ENCODE assay signal across 22 cellular contexts in the genomic region with DNA sequence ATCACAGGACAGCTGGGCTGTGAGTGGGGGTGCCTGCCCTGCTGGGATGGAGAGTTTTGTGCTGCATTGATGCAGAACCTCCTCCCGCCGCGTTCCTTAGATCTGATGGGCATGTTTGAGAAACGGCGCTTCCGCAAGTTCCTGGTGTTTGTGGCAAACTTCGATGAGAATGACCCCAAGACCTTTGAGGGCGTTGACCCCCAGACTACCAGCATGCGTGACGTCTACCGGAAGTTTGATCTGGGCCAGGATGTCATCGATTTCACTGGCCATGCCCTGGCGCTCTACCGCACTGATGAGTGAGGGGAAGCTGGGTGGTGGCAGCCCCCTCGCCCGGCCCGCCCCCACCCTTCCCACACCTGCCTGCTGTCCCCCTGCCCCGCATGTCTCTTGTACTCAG. TPM values are rescaled to one million over a fixed set of nuclear protein-coding genes. Genes with fewer than 3 reads are reported as not detected.
"Had no signal": no experiment of that assay in that cellular context is flagged by ENCODE, and none has a peak within 500 bp of the region (broad histone marks: within the 10 kb centered on the region; RNA-seq: fewer than 3 reads in every experiment).

No MANE protein-coding gene starts in this region.

- H3K27me3 ChIP-seq: MG63 had no signal

- DNase-seq: IMR-90, Karpas-422, KG1, MG63, NCI-H1092, NCI-H1105 treated with DMSO at 0.1 percent for 48 hours, NCI-H1417 treated with DMSO at 0.1 percent for 48 hours, NCI-H146, NCI-H187, NCI-H2029, NCI-H2081 treated with DMSO at 0.1 percent for 48 hours, NCI-H2171, NCI-H226, NCI-H446, NCI-H510A, NCI-H524 treated with DMSO at 0.1 percent for 48 hours, NCI-H69, NCI-H774, RPMI8226, SHP77, SK-N-SH had no signal

- H3K4me3 ChIP-seq: MG63 had no signal

- H3K9me3 ChIP-seq: MG63, SK-N-SH had no signal

RNA-seq across cellular contexts. Expression of gene PLXNA3, which starts 18.2 kb away (rescaled TPM):
- total RNA-seq: SK-MEL-5 had no signal
